In genomic region chr3:71109241-71109976, GRCh38 we compare ENCODE assay signal across 10 cellular contexts.
DNase-seq lines count a peak whose midpoint lies in the region; ATAC-seq and TF ChIP-seq lines count a peak whose summit lies in the region.
"Had no signal": no experiment of that assay in that cellular context is flagged by ENCODE, and none has a peak within 500 bp of the region (broad histone marks: within the 10 kb centered on the region; RNA-seq: fewer than 3 reads in every experiment).

No MANE protein-coding gene starts in this region.

- no peak for TF ChIP-seq CTCF in CD8-positive, alpha-beta T cell (IDR thresholded peaks at IDR 0.05)
- TF ChIP-seq CTCF in Panc1 (IDR thresholded peaks at IDR 0.05) (no peak), suprapubic skin (IDR thresholded peaks at IDR 0.05) (no peak)

- no peak overlapping the region for H3K4me3 ChIP-seq in CD8-positive, alpha-beta T cell (ENCODE audit: low read depth, low read length)
- H3K4me3 ChIP-seq in Panc1 (ENCODE audit: low read depth in 2 of 2, low read length in 2 of 2) (no peak overlapping the region), suprapubic skin (no peak overlapping the region)

- intact Hi-C loops in CD8-positive, alpha-beta T cell (cut with DNase I, micrococcal nuclease): no loop called here
- intact Hi-C loops in Panc1 (cut with micrococcal nuclease; ENCODE audit: unreplicated experiment): no loop called here

- H3K4me1 ChIP-seq in CD8-positive, alpha-beta T cell (ENCODE audit: insufficient read depth, low read length): peaks cover 35% of the 10 kb centered on the region
- no peaks in the 10 kb centered on the region for H3K4me1 ChIP-seq in Panc1 (ENCODE audit: control insufficient read depth, insufficient read depth, low read length)
- peaks cover 18% of the 10 kb centered on the region for H3K4me1 ChIP-seq in suprapubic skin

- H3K27ac ChIP-seq in CD8-positive, alpha-beta T cell (ENCODE audit: low read depth, low read length): no peak overlapping the region
- H3K27ac ChIP-seq in Panc1 (ENCODE audit: low read length): no peak overlapping the region
- no peak overlapping the region for H3K27ac ChIP-seq in suprapubic skin

- CTCF ChIA-PET in CD8-positive, alpha-beta T cell (lab: Charles Lee): interaction anchor here (0.6 kb wide), 1 partner anchor 10 kb away, joined by 3 read pairs; no protein-coding TSS in a partner anchor
- CTCF ChIA-PET in Panc1 (lab: Charles Lee): interaction anchor here (0.6 kb wide), 2 partner anchors 559 to 995 kb away, joined by 3 read pairs; no protein-coding TSS in a partner anchor

- no peak overlapping the region for H3K4me3 Mint-ChIP-seq in CD8-positive, alpha-beta T cell
- peak overlapping the region; percentile 45 for H3K4me3 Mint-ChIP-seq in natural killer cell treated with Interleukin-12 subunit alpha and Interleukin-12 subunit beta and Interleukin-15 and Interleukin-18, amount 100 ng/mL, for 72 hours

- POLR2A ChIA-PET in CD8-positive, alpha-beta T cell (lab: Charles Lee): interaction anchor here (0.7 to 1.1 kb wide), 2 partner anchors 13 to 17 kb away, joined by 3 read pairs; no protein-coding TSS in a partner anchor
- POLR2A ChIA-PET in Panc1 (lab: Charles Lee): interaction anchor here (0.6 kb wide), 1 partner anchor 1230 kb away, joined by 5 read pairs; no protein-coding TSS in a partner anchor

- 67% methylated on average over 8 of the region's 8 CpGs for WGBS in suprapubic skin

- no peak for DNase-seq in CD8-positive, alpha-beta T cell
- DNase-seq in Panc1 (ENCODE audit: low read depth, low spot score): peak; percentile 42
- DNase-seq in dedifferentiated amniotic fluid mesenchymal stem cell (ENCODE audit: extremely low spot score): peak; percentile 70
- DNase-seq in natural killer cell treated with Interleukin-12 subunit alpha and Interleukin-12 subunit beta and Interleukin-15 and Interleukin-18, amount 100 ng/mL, for 72 hours (ENCODE audit: low spot score): no peak
- no peak for DNase-seq in Ammon's horn (ENCODE audit: low spot score)
- no peak for DNase-seq in suprapubic skin (ENCODE audit: low spot score in 2 of 2)
- DNase-seq in HuH-7.5 (ENCODE audit: low spot score): no peak
- DNase-seq: activated CD4-positive, alpha-beta T cell treated with anti-CD3 and anti-CD28 coated beads for 1 hour; NCI-H1105 had no signal

- no peaks in the 10 kb centered on the region for H3K27me3 Mint-ChIP-seq in CD8-positive, alpha-beta T cell (ENCODE audit: low read depth)
- H3K27me3 Mint-ChIP-seq in natural killer cell treated with Interleukin-12 subunit alpha and Interleukin-12 subunit beta and Interleukin-15 and Interleukin-18, amount 100 ng/mL, for 72 hours: no peaks in the 10 kb centered on the region

- no peak for TF ChIP-seq POLR2A in suprapubic skin (IDR thresholded peaks at IDR 0.05)

- no peaks in the 10 kb centered on the region for H3K9me3 Mint-ChIP-seq in CD8-positive, alpha-beta T cell
- H3K9me3 Mint-ChIP-seq in natural killer cell treated with Interleukin-12 subunit alpha and Interleukin-12 subunit beta and Interleukin-15 and Interleukin-18, amount 100 ng/mL, for 72 hours: no peaks in the 10 kb centered on the region

- ATAC-seq in CD8-positive, alpha-beta T cell: no peak
- ATAC-seq in Panc1: no peak
- ATAC-seq in natural killer cell treated with Interleukin-12 subunit alpha and Interleukin-12 subunit beta and Interleukin-15 and Interleukin-18, amount 100 ng/mL, for 72 hours: peak in 1 of 2 donors; percentile 50
- no peak for ATAC-seq in HG03469 (IDR thresholded peaks at IDR 0.05; ENCODE audit: unreplicated experiment)

- no TSS peak for BruUV-seq in Panc1 (replicated peaks; lab: Mats Ljungman, UMichigan)

- H3K36me3 Mint-ChIP-seq in CD8-positive, alpha-beta T cell: peaks cover 81% of the 10 kb centered on the region
- H3K36me3 Mint-ChIP-seq in natural killer cell treated with Interleukin-12 subunit alpha and Interleukin-12 subunit beta and Interleukin-15 and Interleukin-18, amount 100 ng/mL, for 72 hours: peaks cover 17% of the 10 kb centered on the region

- in situ Hi-C loops in Panc1 (cut with HindIII; ENCODE audit: low pct_unique_long_range_greater_than_20kb, low sequenced_read_pairs): no loop called here

- TF ChIP-seq EP300 in suprapubic skin (IDR thresholded peaks at IDR 0.05): no peak

- H3K27ac Mint-ChIP-seq in CD8-positive, alpha-beta T cell: peak overlapping the region; percentile 66
- H3K27ac Mint-ChIP-seq in natural killer cell treated with Interleukin-12 subunit alpha and Interleukin-12 subunit beta and Interleukin-15 and Interleukin-18, amount 100 ng/mL, for 72 hours: peak overlapping the region; percentile 55 to 95

- no peaks in the 10 kb centered on the region for H3K9me3 ChIP-seq in CD8-positive, alpha-beta T cell (ENCODE audit: low read length)
- H3K9me3 ChIP-seq in Panc1 (ENCODE audit: control insufficient read depth, insufficient read depth, low read depth, low read length) (no peaks in the 10 kb centered on the region), suprapubic skin (no peaks in the 10 kb centered on the region)

- H3K36me3 ChIP-seq in CD8-positive, alpha-beta T cell (ENCODE audit: insufficient read depth, low read length): peaks cover 25% of the 10 kb centered on the region
- H3K36me3 ChIP-seq in Panc1 (ENCODE audit: control insufficient read depth, insufficient read depth, low read length) (no peaks in the 10 kb centered on the region), suprapubic skin (peaks cover 16% of the 10 kb centered on the region)

- H3K4me1 Mint-ChIP-seq in CD8-positive, alpha-beta T cell (ENCODE audit: low read depth): peaks cover 73% of the 10 kb centered on the region
- peaks cover 62 to 66% of the 10 kb centered on the region in 2 donors for H3K4me1 Mint-ChIP-seq in natural killer cell treated with Interleukin-12 subunit alpha and Interleukin-12 subunit beta and Interleukin-15 and Interleukin-18, amount 100 ng/mL, for 72 hours (ENCODE audit: low read depth in 2 of 2)

- no peaks in the 10 kb centered on the region for H3K27me3 ChIP-seq in CD8-positive, alpha-beta T cell (ENCODE audit: insufficient read depth, low read length)
- H3K27me3 ChIP-seq in Panc1 (ENCODE audit: control insufficient read depth, insufficient read depth, low read length) (no peaks in the 10 kb centered on the region), suprapubic skin (no peaks in the 10 kb centered on the region)

Comparison
In these comparisons a context has a peak if more than half of its experiments do, and no peak if none do; other contexts are left out.
1. DNase-seq: peak in Panc1 (single experiment) and dedifferentiated amniotic fluid mesenchymal stem cell (single experiment); none in CD8-positive, alpha-beta T cell (0 of 7), natural killer cell treated with Interleukin-12 subunit alpha and Interleukin-12 subunit beta and Interleukin-15 and Interleukin-18, amount 100 ng/mL, for 72 hours (single experiment), Ammon's horn (single experiment), suprapubic skin (0 of 2) and HuH-7.5 (single experiment).